Comparison of ENCODE assay signal across 8 cellular contexts in the genomic region with DNA sequence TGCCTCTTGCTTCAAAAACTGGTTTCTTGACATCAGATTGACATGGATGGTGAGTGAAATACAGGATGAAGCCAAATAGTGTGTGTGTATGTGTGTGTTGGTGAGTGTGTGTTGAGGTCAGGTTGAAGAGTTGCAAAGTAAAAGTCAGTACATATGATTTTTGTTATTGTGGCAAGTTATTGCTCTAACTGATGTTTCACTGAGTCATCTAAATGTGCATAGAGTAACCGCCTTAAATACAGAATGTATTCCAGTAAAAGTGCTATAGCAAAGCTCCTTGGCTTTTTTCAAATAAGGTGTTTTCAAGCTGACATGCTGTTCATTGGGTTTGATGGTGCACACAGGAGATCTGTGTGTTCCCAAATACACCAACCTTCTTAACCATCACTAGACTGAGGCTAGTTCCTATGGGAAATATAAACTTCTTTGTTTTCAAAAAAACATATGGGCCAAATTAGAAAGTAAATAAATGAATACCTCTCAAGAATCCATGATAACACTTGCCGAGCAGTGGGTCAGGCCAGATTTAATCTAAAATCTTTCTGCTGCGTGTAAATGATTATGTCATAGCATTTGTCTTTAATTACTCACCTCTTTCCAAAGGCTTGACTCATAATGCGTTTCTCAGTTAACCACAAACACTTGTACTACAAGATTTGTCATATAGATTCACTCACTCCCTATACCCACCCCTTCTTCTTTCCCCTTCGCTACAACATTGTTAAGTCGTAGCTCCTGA.
DNase-seq lines count a peak whose midpoint lies in the region; TF ChIP-seq lines count a peak whose summit lies in the region.

No MANE protein-coding gene starts in this region.

- H3K36me3 Mint-ChIP-seq in Calu3 (ENCODE audit: insufficient read depth, unreplicated experiment) (no peaks in the 10 kb centered on the region), nephron progenitor cell (ENCODE audit: low read depth) (peaks cover 23% of the 10 kb centered on the region)

- H3K27ac Mint-ChIP-seq in Calu3 (ENCODE audit: unreplicated experiment) (peak overlapping the region; percentile 31), nephron progenitor cell (no peak overlapping the region)

- H3K4me3 Mint-ChIP-seq in Calu3 (ENCODE audit: low read depth, unreplicated experiment): no peak overlapping the region
- H3K4me3 Mint-ChIP-seq in nephron progenitor cell: no peak overlapping the region

- H3K4me1 Mint-ChIP-seq in Calu3 (ENCODE audit: low read depth, unreplicated experiment): peaks cover 37% of the 10 kb centered on the region
- peaks cover 9% of the 10 kb centered on the region for H3K4me1 Mint-ChIP-seq in nephron progenitor cell

- no peak overlapping the region for H3K4me3 ChIP-seq in fibroblast of pulmonary artery (replicated peaks; ENCODE audit: low read depth, low read length)

- CTCF ChIA-PET in Calu3 (lab: Charles Lee): interaction anchor here (1.2 kb wide), 1 partner anchor 258 kb away, joined by 4 read pairs; no protein-coding TSS in a partner anchor

- H3K9me3 Mint-ChIP-seq in Calu3 (ENCODE audit: low read depth, unreplicated experiment): no peaks in the 10 kb centered on the region
- H3K9me3 Mint-ChIP-seq in nephron progenitor cell: peaks cover 17% of the 10 kb centered on the region

- intact Hi-C loops in Calu3 (cut with micrococcal nuclease; ENCODE audit: unreplicated experiment): no loop called here

- DNase-seq in Calu3 (peak; percentile 25), HCEC 1CT (peak; percentile 97), NOMO-1 treated with DMSO at 0.1 percent for 48 hours (lab: John Stamatoyannopoulos, UW; ENCODE audit: unreplicated experiment) (peak; percentile 43), fibroblast of pulmonary artery (ENCODE audit: low read depth) (peak; percentile 85), putamen (ENCODE audit: low spot score) (no peak), cerebellar cortex (ENCODE audit: low spot score) (no peak), GM10266 (ENCODE audit: extremely low spot score) (no peak), nephron progenitor cell (no peak)

- TF ChIP-seq CTCF in Calu3 (IDR thresholded peaks at IDR 0.05; ENCODE audit: unreplicated experiment): no peak
- TF ChIP-seq CTCF in fibroblast of pulmonary artery (IDR thresholded peaks at IDR 0.05; ENCODE audit: low read length, missing control alignments): no peak
- TF ChIP-seq CTCF in GM10266 (IDR thresholded peaks at IDR 0.05; ENCODE audit: control insufficient read depth, insufficient read depth, low read depth, missing control alignments): no peak
- no peak for TF ChIP-seq CTCF in nephron progenitor cell (IDR thresholded peaks at IDR 0.05)

- H3K27me3 Mint-ChIP-seq in Calu3 (ENCODE audit: unreplicated experiment) (no peaks in the 10 kb centered on the region), nephron progenitor cell (ENCODE audit: low read depth, poor library complexity) (no peaks in the 10 kb centered on the region)

- BruUV-seq in Calu3 (replicated peaks; lab: Mats Ljungman, UMichigan): no TSS peak

Comparison
In these comparisons a context has a peak if more than half of its experiments do, and no peak if none do; other contexts are left out.
1. DNase-seq: peak in Calu3 (single experiment), HCEC 1CT (single experiment), NOMO-1 treated with DMSO at 0.1 percent for 48 hours (single experiment) and fibroblast of pulmonary artery (single experiment); none in putamen (single experiment), cerebellar cortex (single experiment), GM10266 (single experiment) and nephron progenitor cell (single experiment).